ENCODE assay signal across 11 cellular contexts in the genomic region with DNA sequence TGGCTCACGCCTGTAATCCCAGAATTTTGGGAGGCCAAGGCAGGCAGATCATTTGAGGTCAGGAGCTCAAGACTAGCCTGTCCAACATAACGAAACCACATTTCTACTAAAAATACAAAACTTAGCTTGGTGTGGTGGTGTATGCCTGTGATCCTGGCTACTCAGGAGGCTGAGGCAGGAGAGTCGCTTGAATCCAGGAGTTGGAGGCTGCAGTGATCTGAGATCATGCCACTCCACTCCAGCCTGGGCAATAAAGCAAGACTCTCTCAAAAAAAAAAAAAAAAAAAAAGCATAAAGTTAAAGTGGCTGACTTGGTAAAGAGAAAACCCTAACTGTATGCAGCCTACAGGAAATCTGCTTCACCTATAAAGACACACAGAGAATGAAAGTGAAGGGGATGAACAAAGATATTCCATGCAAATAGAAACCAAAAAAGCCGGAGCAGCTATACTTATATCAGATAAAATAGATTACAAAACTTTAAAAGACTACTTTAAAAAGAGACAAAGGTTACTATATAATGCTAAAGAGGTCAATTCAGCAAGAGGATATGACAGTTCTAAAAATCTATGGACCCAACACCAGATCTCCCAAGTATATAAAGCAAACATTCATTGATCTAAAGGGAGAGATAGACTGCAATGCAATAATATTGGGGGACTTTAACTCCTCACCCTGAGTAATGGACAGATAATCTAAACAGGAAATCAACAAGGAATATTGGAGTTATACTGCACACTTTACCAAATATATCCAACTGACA. TPM values are rescaled to one million over a fixed set of nuclear protein-coding genes. Genes with fewer than 3 reads are reported as not detected.
DNase-seq lines count a peak whose midpoint lies in the region; FAIRE-seq and TF ChIP-seq lines count a peak whose summit lies in the region.
"Had no signal": no experiment of that assay in that cellular context is flagged by ENCODE, and none has a peak within 500 bp of the region (broad histone marks: within the 10 kb centered on the region; RNA-seq: fewer than 3 reads in every experiment).

No MANE protein-coding gene starts in this region.

- no TSS peak for BruUV-seq in OCI-LY7 (replicated peaks; lab: Mats Ljungman, UMichigan)

- TF ChIP-seq CTCF in GM12865 (IDR thresholded peaks at IDR 0.05; ENCODE audit: insufficient read depth, low read depth, low read length, missing control alignments) (no peak), OCI-LY7 (conservative IDR thresholded peaks at IDR 0.05; ENCODE audit: low read length) (no peak), GM10266 (IDR thresholded peaks at IDR 0.05; ENCODE audit: control insufficient read depth, insufficient read depth, low read depth, missing control alignments) (no peak), D721Med (IDR thresholded peaks at IDR 0.05; ENCODE audit: insufficient read depth, missing control alignments) (no peak)

- H3K27ac ChIP-seq in OCI-LY7 (ENCODE audit: low read depth, low read length, poor library complexity, severe bottlenecking), result no peak overlapping the region
- peak overlapping the region; percentile 54 for H3K27ac ChIP-seq in effector memory CD4-positive, alpha-beta T cell (ENCODE audit: insufficient read depth, low read length, poor library complexity, severe bottlenecking)
- H3K27ac ChIP-seq in small intestine (ENCODE audit: low read depth in 1 of 2, low read length in 1 of 2), result peak overlapping the region in 1 of 2 donors; percentile 50
- H3K27ac ChIP-seq: cardiac muscle cell had no signal

- intact Hi-C loops in OCI-LY7 (cut with micrococcal nuclease; ENCODE audit: unreplicated experiment), result loop anchor here (5.0 kb wide), 1 partner anchor 113 kb away; no protein-coding TSS in a partner anchor

- no peaks in the 10 kb centered on the region for H4K20me1 ChIP-seq in OCI-LY7 (ENCODE audit: insufficient read depth, low read length)

- peak overlapping the region; percentile 75 for H3K4me2 ChIP-seq in OCI-LY7 (ENCODE audit: low read length)

- peak overlapping the region; percentile 85 for H3K4me3 ChIP-seq in GM12865 (ENCODE audit: low read depth, low read length)
- H3K4me3 ChIP-seq in OCI-LY7 (ENCODE audit: low read depth, low read length, poor library complexity, severe bottlenecking), result peak overlapping the region; percentile 11
- peak overlapping the region; percentile 75 for H3K4me3 ChIP-seq in effector memory CD4-positive, alpha-beta T cell (ENCODE audit: insufficient read depth, low read depth, low read length, poor library complexity, severe bottlenecking)
- H3K4me3 ChIP-seq in small intestine (ENCODE audit: low read depth in 1 of 2, low read length in 2 of 2), result peak overlapping the region in 1 of 2 donors; percentile 11
- H3K4me3 ChIP-seq: cardiac muscle cell had no signal

- no peaks in the 10 kb centered on the region for H3K27me3 ChIP-seq in effector memory CD4-positive, alpha-beta T cell (replicated peaks; ENCODE audit: control insufficient read depth, insufficient read depth, low read length, poor library complexity, severe bottlenecking)
- H3K27me3 ChIP-seq in small intestine (ENCODE audit: control insufficient read depth in 2 of 2, insufficient read depth in 2 of 2, low read length in 2 of 2), result no peaks in the 10 kb centered on the region
- H3K27me3 ChIP-seq: cardiac muscle cell had no signal

- peaks cover 26% of the 10 kb centered on the region; the same call in 1 of the 2 replicates for H3K79me2 ChIP-seq in OCI-LY7 (ENCODE audit: insufficient read depth, low read depth, low read length)

- POLR2A ChIA-PET in OCI-LY7 (lab: Charles Lee), result interaction anchor here (0.7 kb wide), 1 partner anchor 217 kb away, joined by 7 read pairs; no protein-coding TSS in a partner anchor

- H3K9me3 ChIP-seq in OCI-LY7 (ENCODE audit: low read length), result peaks cover 12% of the 10 kb centered on the region; the same call in 1 of the 2 replicates
- H3K9me3 ChIP-seq in effector memory CD4-positive, alpha-beta T cell (ENCODE audit: control insufficient read depth, low read length), result no peaks in the 10 kb centered on the region
- H3K9me3 ChIP-seq in small intestine (ENCODE audit: control insufficient read depth, low read depth), result peaks cover 2% of the 10 kb centered on the region

- H2AFZ ChIP-seq in OCI-LY7 (ENCODE audit: low read length), result peak overlapping the region; percentile 72; the same call in 1 of the 2 replicates

- FAIRE-seq in small intestine (lab: Jason Lieb, UNC) (no peak), D721Med (lab: Jason Lieb, UNC) (no peak)

- WGBS in small intestine, 3 donors, result 49 to 60% (median 55%) methylated on average over 4 of the region's 4 CpGs

- H3K4me1 ChIP-seq in OCI-LY7 (ENCODE audit: insufficient read depth, low read length, poor library complexity, severe bottlenecking) (peaks cover 34% of the 10 kb centered on the region), small intestine (ENCODE audit: control insufficient read depth in 2 of 2, insufficient read depth in 1 of 2, low read depth in 1 of 2, low read length in 1 of 2) (peaks cover 0 to 3% of the 10 kb centered on the region in 2 donors)
- no peaks in the 10 kb centered on the region for H3K4me1 ChIP-seq in effector memory CD4-positive, alpha-beta T cell (ENCODE audit: control insufficient read depth, insufficient read depth, low read length, poor library complexity, severe bottlenecking)

- H3K9me2 ChIP-seq in OCI-LY7 (ENCODE audit: insufficient read depth, low read length), result no peaks in the 10 kb centered on the region

- CTCF ChIA-PET in OCI-LY7 (lab: Charles Lee; ENCODE audit: unreplicated experiment), result no interaction called here

- peak; percentile 28 for DNase-seq in GM12865 (ENCODE audit: low read depth)
- DNase-seq in OCI-LY7 (ENCODE audit: low spot score), result no peak
- DNase-seq in effector memory CD4-positive, alpha-beta T cell, result no peak
- peak; percentile 12 for DNase-seq in small intestine
- DNase-seq in GM10266 (ENCODE audit: extremely low spot score), result no peak
- DNase-seq in HT-29 (ENCODE audit: low spot score), result no peak
- DNase-seq in NCI-H345 treated with DMSO at 0.1 percent for 48 hours (lab: John Stamatoyannopoulos, UW; ENCODE audit: unreplicated experiment), result no peak
- no peak for DNase-seq in D721Med (ENCODE audit: insufficient read length, low spot score)
- DNase-seq: activated CD4-positive, alpha-beta T cell treated with anti-CD3 and anti-CD28 coated beads for 1 hour; head of caudate nucleus had no signal

- H3K36me3 ChIP-seq in OCI-LY7 (ENCODE audit: insufficient read depth, low read length), result no peaks in the 10 kb centered on the region; the same call in 1 of the 2 replicates
- H3K36me3 ChIP-seq in effector memory CD4-positive, alpha-beta T cell (ENCODE audit: control insufficient read depth, insufficient read depth, low read length), result no peaks in the 10 kb centered on the region
- H3K36me3 ChIP-seq in small intestine (ENCODE audit: control insufficient read depth in 2 of 2, insufficient read depth in 2 of 2, low read length in 2 of 2), result no peaks in the 10 kb centered on the region
- H3K36me3 ChIP-seq: cardiac muscle cell had no signal

RNA-seq across cellular contexts. Expression of gene CLEC2B, which starts 4.1 kb away (rescaled TPM):
- total RNA-seq in OCI-LY7 (2014; rRNA removed; shearing (Covaris generic)), result 2.3 and 3.1 TPM in 2 replicates
- 1.8 and 2.2 TPM in 2 replicates for total RNA-seq in OCI-LY7 (2022)
- 1 to 10 TPM in 2 of 3 donors, under 1 TPM in 1; 0.45 to 7.4 (median 4.6) TPM for polyA plus RNA-seq in small intestine
- total RNA-seq in HT-29 (2014; rRNA removed; shearing (Covaris generic)), result not detected in 2 replicates
- total RNA-seq: cardiac muscle cell had no signal

RNA-seq across cellular contexts. Expression of gene KLRF2, which starts 16.2 kb away (rescaled TPM):
- not detected in 2 replicates for total RNA-seq in OCI-LY7 (2014; rRNA removed; shearing (Covaris generic))
- not detected in 2 replicates for total RNA-seq in OCI-LY7 (2022)
- polyA plus RNA-seq in small intestine, result not detected
- not detected in 2 replicates for total RNA-seq in HT-29 (2014; rRNA removed; shearing (Covaris generic))
- total RNA-seq: cardiac muscle cell had no signal
- polyA plus RNA-seq: cardiac muscle cell had no signal

RNA-seq across cellular contexts. Expression of gene KLRF1, which starts 37.8 kb away (rescaled TPM):
- not detected in 2 replicates for total RNA-seq in OCI-LY7 (2014; rRNA removed; shearing (Covaris generic))
- total RNA-seq in OCI-LY7 (2022), result 0.46 TPM in 1 of 2 replicates, not detected in the other
- under 1 TPM in 1 of 3 donors, not detected in 2; 0.24 TPM for polyA plus RNA-seq in small intestine
- total RNA-seq in HT-29 (2014; rRNA removed; shearing (Covaris generic)), result not detected in 2 replicates
- total RNA-seq: cardiac muscle cell had no signal
- polyA plus RNA-seq: cardiac muscle cell had no signal

Comparison
In these comparisons a context has a peak if more than half of its experiments do, and no peak if none do; other contexts are left out.
1. DNase-seq: peak in GM12865 (single experiment) and small intestine (single experiment); none in OCI-LY7 (single experiment), effector memory CD4-positive, alpha-beta T cell (0 of 3), GM10266 (single experiment), HT-29 (single experiment), NCI-H345 treated with DMSO at 0.1 percent for 48 hours (single experiment) and D721Med (single experiment).